ENCODE assay signal across 8 cellular contexts in genomic region chr1:230123280-230124186, GRCh38. TPM values are rescaled to one million over a fixed set of nuclear protein-coding genes. Genes with fewer than 3 reads are reported as not detected.
DNase-seq lines count a peak whose midpoint lies in the region; ATAC-seq and TF ChIP-seq lines count a peak whose summit lies in the region.

No MANE protein-coding gene starts in this region.

- TF ChIP-seq CTCF in WTC11 (IDR thresholded peaks at IDR 0.05), result no peak

- CTCF ChIA-PET in WTC11 (lab: Charles Lee), result no interaction called here

- H3K27me3 Mint-ChIP-seq in activated T-cell treated with anti-CD3 and anti-CD28 coated beads, Interleukin-2, amount 50 U/mL, for 24 hours, result no peaks in the 10 kb centered on the region
- H3K27me3 Mint-ChIP-seq in WTC11 (ENCODE audit: low read depth), result no peaks in the 10 kb centered on the region

- peak overlapping the region; percentile 79 for H3K27ac Mint-ChIP-seq in activated T-cell treated with anti-CD3 and anti-CD28 coated beads, Interleukin-2, amount 50 U/mL, for 24 hours
- peak overlapping the region; percentile 42; the same call in 1 of the 2 replicates for H3K27ac Mint-ChIP-seq in WTC11
- H3K27ac Mint-ChIP-seq in stimulated activated effector memory CD8-positive, alpha-beta T cell treated with anti-CD3 and anti-CD28 coated beads, Interleukin-12 subunit alpha, Interleukin-12 subunit beta, amount 100 ng/mL, for 72 hours, result peak overlapping the region; percentile 39

- no peaks in the 10 kb centered on the region for H3K9me3 Mint-ChIP-seq in activated T-cell treated with anti-CD3 and anti-CD28 coated beads, Interleukin-2, amount 50 U/mL, for 24 hours
- H3K9me3 Mint-ChIP-seq in WTC11, result no peaks in the 10 kb centered on the region
- no peaks in the 10 kb centered on the region for H3K9me3 Mint-ChIP-seq in stimulated activated effector memory CD8-positive, alpha-beta T cell treated with anti-CD3 and anti-CD28 coated beads, Interleukin-12 subunit alpha, Interleukin-12 subunit beta, amount 100 ng/mL, for 72 hours

- peaks cover 40% of the 10 kb centered on the region for H3K36me3 Mint-ChIP-seq in activated T-cell treated with anti-CD3 and anti-CD28 coated beads, Interleukin-2, amount 50 U/mL, for 24 hours (ENCODE audit: low read depth)
- H3K36me3 Mint-ChIP-seq in WTC11, result no peaks in the 10 kb centered on the region
- peaks cover 7% of the 10 kb centered on the region for H3K36me3 Mint-ChIP-seq in stimulated activated effector memory CD8-positive, alpha-beta T cell treated with anti-CD3 and anti-CD28 coated beads, Interleukin-12 subunit alpha, Interleukin-12 subunit beta, amount 100 ng/mL, for 72 hours

- ATAC-seq in HG02973 (IDR thresholded peaks at IDR 0.05; ENCODE audit: unreplicated experiment) (peak; percentile 82), WTC11 (no peak)
- ATAC-seq in stimulated activated effector memory CD8-positive, alpha-beta T cell treated with anti-CD3 and anti-CD28 coated beads, Interleukin-12 subunit alpha, Interleukin-12 subunit beta, amount 100 ng/mL, for 72 hours, result peak; percentile 95

- POLR2A ChIA-PET in WTC11 (lab: Charles Lee), result no interaction called here

- DNase-seq in activated T-cell treated with anti-CD3 and anti-CD28 coated beads, Interleukin-2, amount 50 U/mL, for 24 hours, result no peak
- no peak for DNase-seq in activated T-cell treated with anti-CD3 and anti-CD28 coated beads for 4 hours
- no peak for DNase-seq in WTC11 (ENCODE audit: low spot score)
- peak in 1 of 2 donors; percentile 68 for DNase-seq in stimulated activated effector memory CD8-positive, alpha-beta T cell treated with anti-CD3 and anti-CD28 coated beads, Interleukin-12 subunit alpha, Interleukin-12 subunit beta, amount 100 ng/mL, for 72 hours (ENCODE audit: low spot score in 2 of 2)
- no peak for DNase-seq in NCI-H2081 (lab: John Stamatoyannopoulos, UW)
- DNase-seq in cerebellar nuclear complex (lab: John Stamatoyannopoulos, UW), result no peak
- no peak for DNase-seq in AG08395 (ENCODE audit: low spot score)

- peaks cover 83% of the 10 kb centered on the region for H3K4me1 Mint-ChIP-seq in activated T-cell treated with anti-CD3 and anti-CD28 coated beads, Interleukin-2, amount 50 U/mL, for 24 hours (ENCODE audit: low read depth)
- peaks cover 66% of the 10 kb centered on the region for H3K4me1 Mint-ChIP-seq in WTC11
- H3K4me1 Mint-ChIP-seq in stimulated activated effector memory CD8-positive, alpha-beta T cell treated with anti-CD3 and anti-CD28 coated beads, Interleukin-12 subunit alpha, Interleukin-12 subunit beta, amount 100 ng/mL, for 72 hours, result peaks cover 86% of the 10 kb centered on the region

- peak overlapping the region; percentile 5 for H3K4me3 Mint-ChIP-seq in activated T-cell treated with anti-CD3 and anti-CD28 coated beads, Interleukin-2, amount 50 U/mL, for 24 hours
- no peak overlapping the region for H3K4me3 Mint-ChIP-seq in WTC11
- H3K4me3 Mint-ChIP-seq in stimulated activated effector memory CD8-positive, alpha-beta T cell treated with anti-CD3 and anti-CD28 coated beads, Interleukin-12 subunit alpha, Interleukin-12 subunit beta, amount 100 ng/mL, for 72 hours, result peak overlapping the region; percentile 43

TF ChIP-seq in WTC11, 78 proteins besides CTCF, POLR2A, EP300 and RAD21:
- TF ChIP-seq ELF4 (CRISPR knock-in tag; IDR thresholded peaks at IDR 0.05; ENCODE audit: low read depth) (no peak), CREB1 (CRISPR knock-in tag; IDR thresholded peaks at IDR 0.05) (no peak), ATF2 (CRISPR knock-in tag; IDR thresholded peaks at IDR 0.05; ENCODE audit: borderline replicate concordance, low read depth) (no peak), AFF4 (CRISPR knock-in tag; IDR thresholded peaks at IDR 0.05; ENCODE audit: borderline replicate concordance) (no peak), CDX4 (CRISPR knock-in tag; IDR thresholded peaks at IDR 0.05; ENCODE audit: borderline replicate concordance) (no peak), ZNF423 (CRISPR knock-in tag; IDR thresholded peaks at IDR 0.05) (no peak), USF2 (CRISPR knock-in tag; IDR thresholded peaks at IDR 0.05) (no peak), RORB (CRISPR knock-in tag; IDR thresholded peaks at IDR 0.05) (no peak), NFE2L1 (CRISPR knock-in tag; IDR thresholded peaks at IDR 0.05) (no peak), ZNF263 (CRISPR knock-in tag; IDR thresholded peaks at IDR 0.05; ENCODE audit: low read depth) (no peak), JAZF1 (CRISPR knock-in tag; IDR thresholded peaks at IDR 0.05) (no peak)

RNA-seq across cellular contexts. Expression of gene GALNT2, which starts 56.5 kb away (rescaled TPM):
- 74.8 to 84.6 TPM (median 81.9 TPM) in 3 replicates for total RNA-seq in WTC11 (2021)
